In the genomic region with DNA sequence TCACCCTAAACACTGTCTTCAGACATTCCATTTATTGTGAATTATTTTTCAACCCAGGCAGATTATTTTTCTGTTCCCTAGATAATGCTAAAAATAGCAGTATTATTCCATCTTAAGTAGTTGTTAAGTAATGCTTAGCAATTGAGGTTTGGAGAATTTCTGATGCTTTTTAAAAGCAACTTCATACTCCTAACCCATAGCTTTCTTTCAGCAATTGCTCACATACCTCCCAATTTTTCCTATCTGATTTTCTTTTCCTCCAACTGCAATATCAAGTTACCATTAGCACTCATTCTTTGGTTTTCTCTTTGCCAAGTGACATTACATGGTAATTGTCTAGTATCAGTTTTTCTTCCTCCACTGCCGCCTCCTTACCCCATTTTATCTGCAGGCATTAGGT, we compare ENCODE assay signal across 17 cellular contexts.
A peak's percentile ranks its signal among the peaks of the same experiment; 100 is the strongest.
DNase-seq lines count a peak whose midpoint lies in the region; ATAC-seq and TF ChIP-seq lines count a peak whose summit lies in the region.
"Had no signal": no experiment of that assay in that cellular context is flagged by ENCODE, and none has a peak within 500 bp of the region (broad histone marks: within the 10 kb centered on the region; RNA-seq: fewer than 3 reads in every experiment).

No MANE protein-coding gene starts in this region.

- no peak overlapping the region for H3K27ac Mint-ChIP-seq in mesothelial cell of epicardium
- H3K27ac Mint-ChIP-seq: activated CD8-positive, alpha-beta T cell treated with anti-CD3 and anti-CD28 coated beads for 36 hours; activated naive CD8-positive, alpha-beta T cell; progenitor cell of endocrine pancreas had no signal

- peaks cover 0 to 9% of the 10 kb centered on the region in 2 experiments; a peak in 2 of 4 replicates for H3K4me1 ChIP-seq in SK-N-SH (ENCODE audit: control insufficient read depth in 1 of 2, insufficient read depth in 2 of 2, low read depth in 1 of 2, low read length in 1 of 2)
- H3K4me1 ChIP-seq: suprapubic skin had no signal

- TF ChIP-seq CTCF in mesothelial cell of epicardium (IDR thresholded peaks at IDR 0.05; ENCODE audit: unreplicated experiment) (no peak), SK-N-SH (IDR thresholded peaks at IDR 0.05) (no peak)

- H3K9me3 ChIP-seq in SK-N-SH, result no peaks in the 10 kb centered on the region
- H3K9me3 ChIP-seq: suprapubic skin had no signal

- no peak overlapping the region for H3K27ac ChIP-seq in SK-N-SH (ENCODE audit: low read depth in 2 of 2, low read length in 1 of 2)
- H3K27ac ChIP-seq: hepatocyte, PC-9, suprapubic skin had no signal

- no peaks in the 10 kb centered on the region for H3K27me3 Mint-ChIP-seq in mesothelial cell of epicardium (ENCODE audit: low read depth)
- H3K27me3 Mint-ChIP-seq: activated CD8-positive, alpha-beta T cell treated with anti-CD3 and anti-CD28 coated beads for 36 hours; progenitor cell of endocrine pancreas had no signal

- POLR2A ChIA-PET in SK-N-SH (lab: Yijun Ruan, JAX), result no interaction called here

- no peaks in the 10 kb centered on the region for H3K36me3 ChIP-seq in SK-N-SH (replicated peaks in 1 of 2; ENCODE audit: control insufficient read depth in 1 of 2, insufficient read depth in 2 of 2, low read length in 1 of 2)
- H3K36me3 ChIP-seq: suprapubic skin had no signal

- no peaks in the 10 kb centered on the region for H3K9me3 Mint-ChIP-seq in mesothelial cell of epicardium
- H3K9me3 Mint-ChIP-seq: activated CD8-positive, alpha-beta T cell treated with anti-CD3 and anti-CD28 coated beads for 36 hours had no signal

- no peak for TF ChIP-seq RAD21 in SK-N-SH (IDR thresholded peaks at IDR 0.05; ENCODE audit: low read length)

- peak; percentile 11 for DNase-seq in GM03348 (ENCODE audit: low spot score)
- no peak for DNase-seq in NCI-H524 treated with DMSO at 0.1 percent for 48 hours (lab: John Stamatoyannopoulos, UW)
- DNase-seq in NCI-H774 (lab: John Stamatoyannopoulos, UW), result no peak
- DNase-seq in mesothelial cell of epicardium (ENCODE audit: low spot score in 2 of 2, unreplicated experiment in 2 of 2), result no peak
- DNase-seq in SK-N-SH, result no peak
- DNase-seq: activated CD8-positive, alpha-beta T cell treated with anti-CD3 and anti-CD28 coated beads for 36 hours; effector CD4-positive, alpha-beta T cell; mesendoderm; NCI-H1694; PC-9 had no signal

- no peak overlapping the region for H3K4me3 Mint-ChIP-seq in mesothelial cell of epicardium
- H3K4me3 Mint-ChIP-seq: activated CD8-positive, alpha-beta T cell treated with anti-CD3 and anti-CD28 coated beads for 36 hours; activated naive CD8-positive, alpha-beta T cell had no signal

- no peak overlapping the region for H3K4me3 ChIP-seq in SK-N-SH (ENCODE audit: low read depth in 2 of 2, low read length in 1 of 2)
- H3K4me3 ChIP-seq: hepatocyte, PC-9, suprapubic skin had no signal

- no peaks in the 10 kb centered on the region for H3K36me3 Mint-ChIP-seq in mesothelial cell of epicardium
- H3K36me3 Mint-ChIP-seq: activated naive CD8-positive, alpha-beta T cell had no signal

- H3K79me2 ChIP-seq in SK-N-SH (ENCODE audit: insufficient read depth), result no peaks in the 10 kb centered on the region
- H3K79me2 ChIP-seq: hepatocyte had no signal

- CTCF ChIA-PET in SK-N-SH (lab: Yijun Ruan, JAX), result no interaction called here

- no peaks in the 10 kb centered on the region for H3K4me1 Mint-ChIP-seq in mesothelial cell of epicardium

- H3F3A ChIP-seq in SK-N-SH (replicated peaks; ENCODE audit: insufficient read depth), result peaks cover 22% of the 10 kb centered on the region

- no peaks in the 10 kb centered on the region for H4K20me1 ChIP-seq in SK-N-SH (ENCODE audit: insufficient read depth)

- 77% methylated on average over 1 of the region's 1 CpG for WGBS in SK-N-SH (ENCODE audit: low lambda C conversion rate)

- H3K27me3 ChIP-seq in SK-N-SH (ENCODE audit: insufficient read depth), result no peaks in the 10 kb centered on the region
- H3K27me3 ChIP-seq: hepatocyte, suprapubic skin had no signal

- H3K9ac ChIP-seq in SK-N-SH, result no peak overlapping the region

- ATAC-seq in GM19438 (IDR thresholded peaks at IDR 0.05; ENCODE audit: low read depth, unreplicated experiment), result peak; percentile 26
- ATAC-seq in HG02763 (IDR thresholded peaks at IDR 0.05; ENCODE audit: unreplicated experiment), result peak; percentile 7
- ATAC-seq in HG03469 (IDR thresholded peaks at IDR 0.05; ENCODE audit: unreplicated experiment), result peak; percentile 3
- ATAC-seq: activated CD8-positive, alpha-beta T cell treated with anti-CD3 and anti-CD28 coated beads for 36 hours had no signal

- no peak overlapping the region for H2AFZ ChIP-seq in SK-N-SH (ENCODE audit: low read depth)
- H2AFZ ChIP-seq: hepatocyte, PC-9 had no signal

- H3K9me2 ChIP-seq in SK-N-SH, result no peaks in the 10 kb centered on the region

- no peak overlapping the region for H3K4me2 ChIP-seq in SK-N-SH
- H3K4me2 ChIP-seq: hepatocyte, PC-9 had no signal

- TF ChIP-seq EP300 in SK-N-SH (IDR thresholded peaks at IDR 0.05; ENCODE audit: borderline replicate concordance in 1 of 2, low read depth in 1 of 2, low read length in 1 of 2), result no peak

TF ChIP-seq in SK-N-SH, 30 proteins besides CTCF, POLR2A, EP300 and RAD21:
- no peak for TF ChIP-seq EZH2phosphoT487 (IDR thresholded peaks at IDR 0.05; ENCODE audit: borderline replicate concordance, low read depth)
